ENCODE assay signal across 9 cellular contexts in the genomic region with DNA sequence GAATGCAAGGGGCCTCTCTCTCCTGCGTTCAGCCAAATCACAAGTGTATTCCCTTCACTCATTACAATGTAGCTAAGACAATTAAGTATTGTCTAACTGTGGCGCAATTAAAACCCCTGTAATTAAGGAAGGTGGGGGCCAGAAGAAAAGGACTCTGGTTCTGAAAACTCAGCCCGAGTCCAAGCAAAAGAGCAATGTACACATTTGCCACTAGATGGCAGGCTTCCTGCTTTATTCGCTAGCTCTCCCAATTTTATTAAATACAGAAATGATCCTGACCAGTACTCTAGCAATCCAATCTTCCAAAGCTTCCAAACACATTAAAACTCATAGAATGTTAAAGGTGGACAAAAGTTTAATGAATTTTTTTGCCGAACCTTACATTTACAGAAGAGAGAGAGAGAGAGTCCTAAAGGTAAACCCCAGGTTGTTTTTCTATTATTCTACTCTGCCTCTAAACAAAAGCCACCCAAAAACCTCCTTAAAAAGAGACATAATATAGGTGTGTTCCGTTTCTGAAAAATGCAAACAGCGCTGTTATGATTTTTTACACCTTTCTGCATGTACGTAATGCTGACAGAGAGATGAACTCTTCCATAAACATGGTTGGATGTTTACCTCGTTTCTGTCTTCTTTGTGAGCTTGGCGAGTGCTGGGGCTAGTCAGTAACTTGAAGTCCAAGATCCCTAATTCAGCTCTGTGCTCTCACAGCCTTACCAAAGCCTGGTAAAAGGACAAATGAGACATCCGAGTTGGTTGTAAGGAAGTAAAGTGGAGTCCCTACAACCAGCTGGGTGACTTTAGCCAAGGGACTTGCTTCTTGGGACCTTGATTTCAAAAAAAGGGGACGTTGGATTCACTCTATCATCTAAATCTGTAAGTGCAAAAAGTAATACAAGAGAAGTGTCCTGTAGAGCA. TPM values are rescaled to one million over a fixed set of nuclear protein-coding genes. Genes with fewer than 3 reads are reported as not detected.
DNase-seq lines count a peak whose midpoint lies in the region; ATAC-seq and TF ChIP-seq lines count a peak whose summit lies in the region.
"Had no signal": no experiment of that assay in that cellular context is flagged by ENCODE, and none has a peak within 500 bp of the region (broad histone marks: within the 10 kb centered on the region; RNA-seq: fewer than 3 reads in every experiment).

No MANE protein-coding gene starts in this region.

- H3K27me3 ChIP-seq in mesendoderm (ENCODE audit: insufficient read depth, low read length, poor library complexity) = no peaks in the 10 kb centered on the region

- POLR2A ChIA-PET in RWPE1 (lab: Yijun Ruan, JAX; ENCODE audit: low non-redundant PET) = no interaction called here

- no peak overlapping the region for H3K27ac Mint-ChIP-seq in activated CD8-positive, alpha-beta memory T cell treated with anti-CD3 and anti-CD28 coated beads, Interleukin-2, amount 10 ng/mL, durations not matched to agents 7 days and 5 days
- H3K27ac Mint-ChIP-seq in effector memory CD8-positive, alpha-beta T cell = no peak overlapping the region
- H3K27ac Mint-ChIP-seq: activated naive CD4-positive, alpha-beta T cell treated with anti-CD3 and anti-CD28 coated beads, Interleukin-2, amount 50 U/mL, for 24 hours had no signal

- H2BK15ac ChIP-seq in mesendoderm (replicated peaks; ENCODE audit: low read depth) = no peak overlapping the region

- no peaks in the 10 kb centered on the region for H3K79me2 ChIP-seq in mesendoderm (ENCODE audit: control insufficient read depth, insufficient read depth, low read length)

- H2BK120ac ChIP-seq in mesendoderm (ENCODE audit: low read depth, low read length) = no peak overlapping the region

- no peak overlapping the region for H3K23ac ChIP-seq in mesendoderm (ENCODE audit: low read length)

- no peak overlapping the region for H2AK5ac ChIP-seq in mesendoderm (ENCODE audit: low read length)

- H3K79me1 ChIP-seq in mesendoderm (ENCODE audit: low read length) = no peaks in the 10 kb centered on the region

- peak; percentile 89 for TF ChIP-seq CTCF in LNCAP (IDR thresholded peaks at IDR 0.05)
- TF ChIP-seq CTCF in RWPE1 (conservative IDR thresholded peaks at IDR 0.05; ENCODE audit: low read depth) = peak; percentile 90

- CTCF ChIA-PET in activated CD8-positive, alpha-beta memory T cell treated with anti-CD3 and anti-CD28 coated beads, Interleukin-2, amount 10 ng/mL, durations not matched to agents 7 days and 5 days (lab: Charles Lee) = interaction anchor here (0.6 to 4.6 kb wide), 26 partner anchors 9 to 443 kb away, joined by 3 to 83 read pairs (median 4); a partner anchor contains a TSS
- CTCF ChIA-PET in RWPE1 (lab: Yijun Ruan, JAX) = interaction anchor here (0.6 to 3.4 kb wide), 15 partner anchors 14 to 1163 kb away, joined by 3 to 10 read pairs (median 3); a partner anchor contains a TSS

- no peaks in the 10 kb centered on the region for H3K36me3 ChIP-seq in mesendoderm (ENCODE audit: control insufficient read depth, insufficient read depth, low read length)

- H3K27ac ChIP-seq in RWPE1 (no peak overlapping the region), mesendoderm (ENCODE audit: low read depth, low read length) (no peak overlapping the region)

- H3K56ac ChIP-seq in mesendoderm (ENCODE audit: low read length) = peak overlapping the region; percentile 49

- no peak overlapping the region for H3K4me3 ChIP-seq in mesendoderm (ENCODE audit: low read length)

- no peak overlapping the region for H2BK5ac ChIP-seq in mesendoderm (ENCODE audit: low read length)

- DNase-seq in activated CD8-positive, alpha-beta memory T cell treated with anti-CD3 and anti-CD28 coated beads, Interleukin-2, amount 10 ng/mL, durations not matched to agents 7 days and 5 days = peak; percentile 41
- DNase-seq in activated CD8-positive, alpha-beta memory T cell treated with anti-CD3 and anti-CD28 coated beads, Interleukin-2, amount 50 U/mL, for 48 hours = no peak
- peak; percentile 59 for DNase-seq in RWPE1 (ENCODE audit: low spot score)
- DNase-seq in effector memory CD8-positive, alpha-beta T cell = peak; percentile 4 to 29 (median 25)
- DNase-seq in mesendoderm = peak; percentile 51
- DNase-seq in NCI-H187 treated with DMSO at 0.1 percent for 48 hours (lab: John Stamatoyannopoulos, UW) = no peak

- no peak overlapping the region for H3K18ac ChIP-seq in mesendoderm (ENCODE audit: low read length)

- ATAC-seq in activated CD8-positive, alpha-beta memory T cell treated with anti-CD3 and anti-CD28 coated beads, Interleukin-2, amount 10 ng/mL, durations not matched to agents 7 days and 5 days = peak; percentile 36
- ATAC-seq in effector memory CD8-positive, alpha-beta T cell (replicated peaks) = peak; percentile 35
- no peak for ATAC-seq in GM18909 (IDR thresholded peaks at IDR 0.05; ENCODE audit: poor library complexity, unreplicated experiment)

- no CpG with 5 or more reads among the region's 12 CpGs for WGBS in mesendoderm (ENCODE audit: extremely low coverage, insufficient coverage, low lambda C conversion rate)

- no peak overlapping the region for H3K4me2 ChIP-seq in mesendoderm (ENCODE audit: low read length)

- H4K8ac ChIP-seq in mesendoderm (ENCODE audit: low read depth, low read length) = no peak overlapping the region

- H3K4ac ChIP-seq in mesendoderm (ENCODE audit: low read depth, low read length) = no peak overlapping the region

- H3K4me1 Mint-ChIP-seq in activated CD8-positive, alpha-beta memory T cell treated with anti-CD3 and anti-CD28 coated beads, Interleukin-2, amount 10 ng/mL, durations not matched to agents 7 days and 5 days = no peaks in the 10 kb centered on the region
- H3K4me1 Mint-ChIP-seq in effector memory CD8-positive, alpha-beta T cell (ENCODE audit: low read depth in 2 of 2) = no peaks in the 10 kb centered on the region
- H3K4me1 Mint-ChIP-seq: activated naive CD4-positive, alpha-beta T cell treated with anti-CD3 and anti-CD28 coated beads, Interleukin-2, amount 50 U/mL, for 24 hours had no signal

- no peaks in the 10 kb centered on the region for H3K4me1 ChIP-seq in mesendoderm (ENCODE audit: control insufficient read depth, low read depth, low read length)

- H4K5ac ChIP-seq in mesendoderm (ENCODE audit: low read length) = no peak overlapping the region

- H3K4me3 Mint-ChIP-seq in activated CD8-positive, alpha-beta memory T cell treated with anti-CD3 and anti-CD28 coated beads, Interleukin-2, amount 10 ng/mL, durations not matched to agents 7 days and 5 days = no peak overlapping the region
- no peak overlapping the region for H3K4me3 Mint-ChIP-seq in effector memory CD8-positive, alpha-beta T cell
- H3K4me3 Mint-ChIP-seq: activated naive CD4-positive, alpha-beta T cell treated with anti-CD3 and anti-CD28 coated beads, Interleukin-2, amount 50 U/mL, for 24 hours had no signal

- H3K9me3 Mint-ChIP-seq in activated CD8-positive, alpha-beta memory T cell treated with anti-CD3 and anti-CD28 coated beads, Interleukin-2, amount 10 ng/mL, durations not matched to agents 7 days and 5 days (ENCODE audit: low read depth) = no peaks in the 10 kb centered on the region
- H3K9me3 Mint-ChIP-seq in effector memory CD8-positive, alpha-beta T cell = no peaks in the 10 kb centered on the region
- H3K9me3 Mint-ChIP-seq: activated naive CD4-positive, alpha-beta T cell treated with anti-CD3 and anti-CD28 coated beads, Interleukin-2, amount 50 U/mL, for 24 hours had no signal

- H3K9ac ChIP-seq in mesendoderm (ENCODE audit: low read length) = no peak overlapping the region

- H3K36me3 Mint-ChIP-seq in activated CD8-positive, alpha-beta memory T cell treated with anti-CD3 and anti-CD28 coated beads, Interleukin-2, amount 10 ng/mL, durations not matched to agents 7 days and 5 days = no peaks in the 10 kb centered on the region
- no peaks in the 10 kb centered on the region for H3K36me3 Mint-ChIP-seq in effector memory CD8-positive, alpha-beta T cell (ENCODE audit: insufficient read depth)
- H3K36me3 Mint-ChIP-seq: activated naive CD4-positive, alpha-beta T cell treated with anti-CD3 and anti-CD28 coated beads, Interleukin-2, amount 50 U/mL, for 24 hours had no signal

- H3K27me3 Mint-ChIP-seq in activated CD8-positive, alpha-beta memory T cell treated with anti-CD3 and anti-CD28 coated beads, Interleukin-2, amount 10 ng/mL, durations not matched to agents 7 days and 5 days = peaks cover 16% of the 10 kb centered on the region
- H3K27me3 Mint-ChIP-seq in effector memory CD8-positive, alpha-beta T cell = peaks cover 17 to 39% of the 10 kb centered on the region in 2 donors

RNA-seq across cellular contexts. Expression of a gene that starts 50.9 kb away (rescaled TPM):
- total RNA-seq in activated CD8-positive, alpha-beta memory T cell treated with anti-CD3 and anti-CD28 coated beads, Interleukin-2, amount 10 ng/mL, durations not matched to agents 7 days and 5 days = 1 to 10 TPM; 3.3 to 8.1 TPM
- polyA plus RNA-seq in mesendoderm (2013, experiment 1 of 2) = 1.7 TPM
- polyA plus RNA-seq in mesendoderm (2013, experiment 2 of 2) = 1.3 TPM

Comparison
In these comparisons a context has a peak if more than half of its experiments do, and no peak if none do; other contexts are left out.
1. DNase-seq: peak in activated CD8-positive, alpha-beta memory T cell treated with anti-CD3 and anti-CD28 coated beads, Interleukin-2, amount 10 ng/mL, durations not matched to agents 7 days and 5 days (single experiment), RWPE1 (single experiment), effector memory CD8-positive, alpha-beta T cell (3 of 3) and mesendoderm (single experiment); none in activated CD8-positive, alpha-beta memory T cell treated with anti-CD3 and anti-CD28 coated beads, Interleukin-2, amount 50 U/mL, for 48 hours (single experiment) and NCI-H187 treated with DMSO at 0.1 percent for 48 hours (single experiment).